In genomic region chr7:50676754-50677153, GRCh38 we compare ENCODE assay signal across 16 cellular contexts.
DNase-seq lines count a peak whose midpoint lies in the region; ATAC-seq, FAIRE-seq and TF ChIP-seq lines count a peak whose summit lies in the region.
"Had no signal": no experiment of that assay in that cellular context is flagged by ENCODE, and none has a peak within 500 bp of the region (broad histone marks: within the 10 kb centered on the region; RNA-seq: fewer than 3 reads in every experiment).

No MANE protein-coding gene starts in this region.

- intact Hi-C loops in kidney (cut with DNase I) (no loop called here), posterior vena cava (cut with DNase I) (loop anchor here (5.0 to 10.0 kb wide), 2 partner anchors 202 to 209 kb away; no protein-coding TSS in a partner anchor)

- no peak overlapping the region for H3K4me3 ChIP-seq in GM23338
- no peak overlapping the region for H3K4me3 ChIP-seq in kidney (ENCODE audit: low read length in 2 of 2)
- H3K4me3 ChIP-seq: colonic mucosa, GM23248 had no signal

- H3K27ac ChIP-seq in GM23338 (ENCODE audit: low read depth) (peak overlapping the region; percentile 14; the same call in 1 of the 2 replicates), kidney (ENCODE audit: low read depth in 2 of 2, low read length in 2 of 2) (peak overlapping the region; percentile 67 to 71)
- H3K27ac ChIP-seq: colonic mucosa, GM23248 had no signal

- H3K4me3 Mint-ChIP-seq in GM23338 (no peak overlapping the region), chondrocyte (ENCODE audit: unreplicated experiment) (no peak overlapping the region)
- H3K4me3 Mint-ChIP-seq: T-cell had no signal

- H3K4me1 Mint-ChIP-seq in GM23338, result peaks cover 36% of the 10 kb centered on the region
- peaks cover 50% of the 10 kb centered on the region for H3K4me1 Mint-ChIP-seq in chondrocyte (ENCODE audit: low read depth)

- DNase-seq in GM23338 (ENCODE audit: low spot score) (no peak), chondrocyte (ENCODE audit: low spot score) (peak; percentile 39), kidney (no peak), posterior vena cava (ENCODE audit: low spot score) (peak; percentile 71), DMS153 (lab: John Stamatoyannopoulos, UW) (no peak), cerebellum (ENCODE audit: low spot score) (no peak)
- DNase-seq: activated CD4-positive, CD25-positive, alpha-beta regulatory T cell; activated effector memory CD4-positive, alpha-beta T cell treated with Interleukin-2 at 50 U/mL for 16 hours; colonic mucosa; EL; GM23248; Karpas-422; NCI-H226; T-cell had no signal

- H3K36me3 Mint-ChIP-seq in GM23338 (ENCODE audit: low read depth) (peaks cover 19% of the 10 kb centered on the region), chondrocyte (ENCODE audit: low read depth) (peaks cover 13% of the 10 kb centered on the region)
- H3K36me3 Mint-ChIP-seq: T-cell had no signal

- H3F3A ChIP-seq in GM23338 (replicated peaks; ENCODE audit: low read depth), result no peaks in the 10 kb centered on the region

- no peaks in the 10 kb centered on the region for H3K27me3 ChIP-seq in GM23338 (ENCODE audit: insufficient read depth)
- H3K27me3 ChIP-seq: colonic mucosa had no signal

- H3K9me2 ChIP-seq in GM23338 (ENCODE audit: insufficient read depth), result no peaks in the 10 kb centered on the region

- ATAC-seq in GM23338, result no peak
- no peak for ATAC-seq in GM19397 (IDR thresholded peaks at IDR 0.05; ENCODE audit: unreplicated experiment)
- no peak for ATAC-seq in HG03457 (IDR thresholded peaks at IDR 0.05; ENCODE audit: unreplicated experiment)
- ATAC-seq: T-cell had no signal

- H4K20me1 ChIP-seq in GM23338 (replicated peaks; ENCODE audit: insufficient read depth), result peaks cover 12% of the 10 kb centered on the region; the same call in 1 of the 2 replicates

- H3K9ac ChIP-seq in kidney (ENCODE audit: low read length in 2 of 2), result no peak overlapping the region
- H3K9ac ChIP-seq: GM23248 had no signal

- no peaks in the 10 kb centered on the region for H3K9me3 ChIP-seq in kidney (ENCODE audit: control insufficient read depth in 1 of 2, low read length in 2 of 2)
- H3K9me3 ChIP-seq: colonic mucosa had no signal

- H3K4me2 ChIP-seq in GM23338, result no peak overlapping the region

- H3K4me1 ChIP-seq in GM23338 (ENCODE audit: insufficient read depth), result peaks cover 24% of the 10 kb centered on the region
- H3K4me1 ChIP-seq in kidney (ENCODE audit: control insufficient read depth in 1 of 2, insufficient read depth in 1 of 2, low read depth in 1 of 2, low read length in 2 of 2), result peaks cover 39 to 41% of the 10 kb centered on the region in 2 donors
- H3K4me1 ChIP-seq: colonic mucosa had no signal

- no peak for FAIRE-seq in kidney (lab: Jason Lieb, UNC)

- peaks cover 4% of the 10 kb centered on the region for H3K27me3 Mint-ChIP-seq in GM23338 (ENCODE audit: insufficient read depth, low read depth, poor library complexity)
- H3K27me3 Mint-ChIP-seq in chondrocyte (ENCODE audit: low read depth), result no peaks in the 10 kb centered on the region
- H3K27me3 Mint-ChIP-seq: T-cell had no signal

- H3K9me3 Mint-ChIP-seq in GM23338 (no peaks in the 10 kb centered on the region; the same call in 2 of the 3 replicates), chondrocyte (ENCODE audit: low read depth) (no peaks in the 10 kb centered on the region)
- H3K9me3 Mint-ChIP-seq: T-cell had no signal

- H3K79me2 ChIP-seq in GM23338 (replicated peaks; ENCODE audit: insufficient read depth), result peaks cover 75% of the 10 kb centered on the region

- TF ChIP-seq CTCF in GM23338 (conservative IDR thresholded peaks at IDR 0.05; ENCODE audit: low read depth in 2 of 2) (no peak), chondrocyte (IDR thresholded peaks at IDR 0.05) (no peak), kidney (IDR thresholded peaks at IDR 0.05; ENCODE audit: borderline replicate concordance, extremely low read depth, insufficient read depth) (no peak)

- no peak overlapping the region for H2AFZ ChIP-seq in GM23338
- H2AFZ ChIP-seq: GM23248 had no signal

- 0 out of 2 replicates have a peak overlapping the region, but pooled peaks have one; percentile 42 for H3K27ac Mint-ChIP-seq in GM23338
- H3K27ac Mint-ChIP-seq in chondrocyte (ENCODE audit: unreplicated experiment), result no peak overlapping the region
- H3K27ac Mint-ChIP-seq: T-cell had no signal

- H3K36me3 ChIP-seq in GM23338 (ENCODE audit: insufficient read depth), result 0 out of 2 replicates have a peak, but pooled peaks cover 3% of the 10 kb centered on the region
- peaks cover 6 to 8% of the 10 kb centered on the region in 2 donors for H3K36me3 ChIP-seq in kidney (ENCODE audit: control insufficient read depth in 1 of 2, insufficient read depth in 2 of 2, low read length in 2 of 2)
- H3K36me3 ChIP-seq: colonic mucosa had no signal

TF ChIP-seq in GM23338, 12 proteins besides CTCF, POLR2A, EP300 and RAD21 (continues in another document):
- TF ChIP-seq ZNF114 (CRISPR knock-in tag; IDR thresholded peaks at IDR 0.05) (no peak), ZNF331 (CRISPR knock-in tag; IDR thresholded peaks at IDR 0.05; ENCODE audit: low read depth) (no peak), CREB1 (CRISPR knock-in tag; IDR thresholded peaks at IDR 0.05; ENCODE audit: low read depth) (no peak), ETS1 (IDR thresholded peaks at IDR 0.05) (no peak), ZNF462 (CRISPR knock-in tag; IDR thresholded peaks at IDR 0.05) (no peak), POLR2AphosphoS5 (IDR thresholded peaks at IDR 0.05; ENCODE audit: low read depth) (no peak), EZH2phosphoT487 (IDR thresholded peaks at IDR 0.05; ENCODE audit: unreplicated experiment) (no peak), JUNB (IDR thresholded peaks at IDR 0.05; ENCODE audit: unreplicated experiment) (no peak), NANOG (IDR thresholded peaks at IDR 0.05; ENCODE audit: borderline replicate concordance) (no peak), STAT1 (IDR thresholded peaks at IDR 0.05; ENCODE audit: unreplicated experiment) (no peak)

Comparison
In these comparisons a context has a peak if more than half of its experiments do, and no peak if none do; other contexts are left out.
1. DNase-seq: peak in chondrocyte (single experiment) and posterior vena cava (single experiment); none in GM23338 (single experiment), kidney (single experiment), DMS153 (single experiment) and cerebellum (single experiment).